13 cellular contexts compared by ENCODE assay signal in genomic region chr3:65979152-65979551, GRCh38. TPM values are rescaled to one million over a fixed set of nuclear protein-coding genes. Genes with fewer than 3 reads are reported as not detected.
A peak's percentile ranks its signal among the peaks of the same experiment; 100 is the strongest.
DNase-seq lines count a peak whose midpoint lies in the region; ATAC-seq and TF ChIP-seq lines count a peak whose summit lies in the region.
"Had no signal": no experiment of that assay in that cellular context is flagged by ENCODE, and none has a peak within 500 bp of the region (broad histone marks: within the 10 kb centered on the region; RNA-seq: fewer than 3 reads in every experiment).

No MANE protein-coding gene starts in this region.

- TF ChIP-seq CTCF in osteoblast (IDR thresholded peaks at IDR 0.05; ENCODE audit: extremely low read depth, low read depth, low read length) = no peak

- peak overlapping the region; percentile 88 for H3K27ac ChIP-seq in osteoblast (ENCODE audit: low read depth, low read length)

- no peak for ATAC-seq in stimulated activated effector memory CD8-positive, alpha-beta T cell treated with anti-CD3 and anti-CD28 coated beads, Interleukin-12 subunit alpha, Interleukin-12 subunit beta, amount 100 ng/mL, for 72 hours
- ATAC-seq in GM18519 (IDR thresholded peaks at IDR 0.05; ENCODE audit: low FRiP score, unreplicated experiment) = no peak
- ATAC-seq: activated CD8-positive, alpha-beta T cell treated with anti-CD3 and anti-CD28 coated beads for 36 hours had no signal

- DNase-seq in Ammon's horn (ENCODE audit: low spot score) = peak; percentile 19
- DNase-seq in amniotic epithelial cell (ENCODE audit: low read depth) = peak; percentile 91
- DNase-seq in fibroblast of the conjunctiva (ENCODE audit: low read depth) = peak; percentile 35
- DNase-seq in osteoblast (ENCODE audit: insufficient read length, low spot score, missing footprints) = no peak
- DNase-seq in stimulated activated effector memory CD8-positive, alpha-beta T cell treated with anti-CD3 and anti-CD28 coated beads, Interleukin-12 subunit alpha, Interleukin-12 subunit beta, amount 100 ng/mL, for 72 hours (ENCODE audit: low spot score in 2 of 2) = no peak
- DNase-seq in T-helper 2 cell = no peak
- DNase-seq in ureter (ENCODE audit: low spot score) = no peak
- DNase-seq: activated CD8-positive, alpha-beta T cell treated with anti-CD3 and anti-CD28 coated beads for 36 hours; activated naive CD4-positive, alpha-beta T cell treated with anti-CD3 and anti-CD28 coated beads, Interleukin-2, amount 50 U/mL, for 16 hours; CD4-positive, alpha-beta T cell; effector CD4-positive, alpha-beta T cell had no signal

- H3K4me1 ChIP-seq in osteoblast (ENCODE audit: insufficient read depth, low read length) = peaks cover 24% of the 10 kb centered on the region

- peaks cover 36% of the 10 kb centered on the region for H3K79me2 ChIP-seq in osteoblast (ENCODE audit: insufficient read depth, low read length)

- H3K36me3 Mint-ChIP-seq in stimulated activated effector memory CD8-positive, alpha-beta T cell treated with anti-CD3 and anti-CD28 coated beads, Interleukin-12 subunit alpha, Interleukin-12 subunit beta, amount 100 ng/mL, for 72 hours = no peaks in the 10 kb centered on the region

- H4K20me1 ChIP-seq in osteoblast (ENCODE audit: insufficient read depth, low read length) = peaks cover 9% of the 10 kb centered on the region

- peak overlapping the region; percentile 64 for H3K4me2 ChIP-seq in osteoblast (ENCODE audit: insufficient read depth, low read length)

- H3K4me1 Mint-ChIP-seq in stimulated activated effector memory CD8-positive, alpha-beta T cell treated with anti-CD3 and anti-CD28 coated beads, Interleukin-12 subunit alpha, Interleukin-12 subunit beta, amount 100 ng/mL, for 72 hours = no peaks in the 10 kb centered on the region

- H3K9me3 Mint-ChIP-seq in stimulated activated effector memory CD8-positive, alpha-beta T cell treated with anti-CD3 and anti-CD28 coated beads, Interleukin-12 subunit alpha, Interleukin-12 subunit beta, amount 100 ng/mL, for 72 hours = peaks cover 3% of the 10 kb centered on the region
- H3K9me3 Mint-ChIP-seq: CD4-positive, alpha-beta T cell; T-helper 2 cell treated with Interferon-gamma antibody and Interleukin-4, amounts not matched to agents 5 μg/mL and 100 μg/mL, for 36 hours had no signal

- peak overlapping the region; percentile 21 for H3K4me3 ChIP-seq in osteoblast (ENCODE audit: insufficient read depth, low read length)

- H3K4me3 Mint-ChIP-seq in stimulated activated effector memory CD8-positive, alpha-beta T cell treated with anti-CD3 and anti-CD28 coated beads, Interleukin-12 subunit alpha, Interleukin-12 subunit beta, amount 100 ng/mL, for 72 hours = no peak overlapping the region
- H3K4me3 Mint-ChIP-seq: activated CD8-positive, alpha-beta T cell treated with anti-CD3 and anti-CD28 coated beads for 36 hours; CD4-positive, alpha-beta T cell; T-helper 2 cell treated with Interferon-gamma antibody and Interleukin-4, amounts not matched to agents 5 μg/mL and 100 μg/mL, for 36 hours had no signal

- H3K9me3 ChIP-seq in osteoblast (ENCODE audit: low read depth, low read length) = no peaks in the 10 kb centered on the region

- no peaks in the 10 kb centered on the region for H3K36me3 ChIP-seq in osteoblast (ENCODE audit: insufficient read depth, low read length)

- H3K27ac Mint-ChIP-seq in stimulated activated effector memory CD8-positive, alpha-beta T cell treated with anti-CD3 and anti-CD28 coated beads, Interleukin-12 subunit alpha, Interleukin-12 subunit beta, amount 100 ng/mL, for 72 hours = no peak overlapping the region
- H3K27ac Mint-ChIP-seq: activated CD8-positive, alpha-beta T cell treated with anti-CD3 and anti-CD28 coated beads for 36 hours; CD4-positive, alpha-beta T cell; T-helper 2 cell treated with Interferon-gamma antibody and Interleukin-4, amounts not matched to agents 5 μg/mL and 100 μg/mL, for 36 hours had no signal

- no peaks in the 10 kb centered on the region for H3K27me3 ChIP-seq in osteoblast (ENCODE audit: insufficient read depth, low read length)

- no peak overlapping the region for H2AFZ ChIP-seq in osteoblast (ENCODE audit: low read length)

RNA-seq across cellular contexts. Expression of gene MAGI1, which starts 59.6 kb away (rescaled TPM):
- total RNA-seq in osteoblast (61.0 and 66.6 TPM in 2 replicates), ureter (45.5 TPM)
- total RNA-seq: CD4-positive, alpha-beta T cell had no signal

Comparison
In these comparisons a context has a peak if more than half of its experiments do, and no peak if none do; other contexts are left out.
1. DNase-seq: peak in Ammon's horn (single experiment), amniotic epithelial cell (single experiment) and fibroblast of the conjunctiva (single experiment); none in osteoblast (single experiment), stimulated activated effector memory CD8-positive, alpha-beta T cell treated with anti-CD3 and anti-CD28 coated beads, Interleukin-12 subunit alpha, Interleukin-12 subunit beta, amount 100 ng/mL, for 72 hours (0 of 2), T-helper 2 cell (0 of 5) and ureter (single experiment).